ENCODE assay signal across 8 cellular contexts in the genomic region with DNA sequence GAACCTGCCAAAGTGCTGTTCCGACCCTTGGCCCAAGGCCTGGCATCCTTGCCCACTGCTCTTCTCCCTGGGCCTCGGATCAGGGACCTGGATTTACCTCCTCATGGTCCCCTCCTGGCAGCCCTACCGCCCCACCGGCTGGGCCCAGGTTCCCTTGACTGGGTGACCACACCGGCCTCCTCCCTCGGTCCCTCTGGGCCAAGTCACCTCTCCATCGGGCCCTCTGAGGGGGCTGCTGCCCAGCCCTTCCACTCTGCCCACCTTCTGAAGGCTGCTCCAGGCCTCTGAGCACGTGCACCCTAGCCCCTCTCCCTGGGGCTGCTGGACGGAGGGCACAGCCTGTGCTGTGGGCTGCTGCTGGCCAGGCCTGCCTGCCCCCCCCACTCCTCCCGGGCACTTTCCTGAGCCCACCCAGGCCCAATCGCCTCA. TPM values are rescaled to one million over a fixed set of nuclear protein-coding genes. Genes with fewer than 3 reads are reported as not detected.
A peak's percentile ranks its signal among the peaks of the same experiment; 100 is the strongest.
DNase-seq lines count a peak whose midpoint lies in the region; ATAC-seq and TF ChIP-seq lines count a peak whose summit lies in the region.

No MANE protein-coding gene starts in this region.

- peak overlapping the region; percentile 97 for H4K8ac ChIP-seq in trophoblast cell (ENCODE audit: low read depth, low read length)

- no peaks in the 10 kb centered on the region for H3K27me3 ChIP-seq in Panc1 (ENCODE audit: control insufficient read depth, insufficient read depth, low read length)
- H3K27me3 ChIP-seq in trophoblast cell (ENCODE audit: insufficient read depth, low read length) = no peaks in the 10 kb centered on the region

- ATAC-seq in Panc1 (peak; percentile 1; the same call in 1 of the 2 replicates), esophagus mucosa (peak; percentile 6), HG03521 (IDR thresholded peaks at IDR 0.05; ENCODE audit: unreplicated experiment) (no peak)

- intact Hi-C loops in Panc1 (cut with micrococcal nuclease; ENCODE audit: unreplicated experiment) = no loop called here

- H2BK12ac ChIP-seq in trophoblast cell (ENCODE audit: low read length) = no peak overlapping the region

- H3K4me2 ChIP-seq in trophoblast cell (ENCODE audit: low read length) = peak overlapping the region; percentile 77

- H3K4me3 ChIP-seq in GM08714 (ENCODE audit: low read length) (peak overlapping the region; percentile 76; the same call in 1 of the 2 replicates), Panc1 (ENCODE audit: low read depth in 2 of 2, low read length in 2 of 2) (peak overlapping the region; percentile 79 to 80), trophoblast cell (ENCODE audit: low read depth, low read length) (peak overlapping the region; percentile 87)

- peak overlapping the region; percentile 95 for H3K18ac ChIP-seq in trophoblast cell (ENCODE audit: low read length)

- peak overlapping the region; percentile 97 for H3K14ac ChIP-seq in trophoblast cell (ENCODE audit: low read length)

- TF ChIP-seq CTCF in Panc1 (IDR thresholded peaks at IDR 0.05) = no peak

- H2AFZ ChIP-seq in trophoblast cell (ENCODE audit: insufficient read depth, low read length, poor library complexity) = peak overlapping the region; percentile 86

- in situ Hi-C loops in Panc1 (cut with HindIII; ENCODE audit: low pct_unique_long_range_greater_than_20kb, low sequenced_read_pairs) = no loop called here

- H2AK5ac ChIP-seq in trophoblast cell (ENCODE audit: low read length) = peak overlapping the region; percentile 84

- peak overlapping the region; percentile 81 for H3K27ac ChIP-seq in Panc1 (ENCODE audit: low read length)
- no peak overlapping the region for H3K27ac ChIP-seq in trophoblast cell (ENCODE audit: low read depth, low read length)

- H3K9me3 ChIP-seq in Panc1 (ENCODE audit: control insufficient read depth, insufficient read depth, low read depth, low read length) (peaks cover 3% of the 10 kb centered on the region; the same call in 1 of the 2 replicates), trophoblast cell (ENCODE audit: insufficient read depth, low read depth, low read length) (peaks cover 19% of the 10 kb centered on the region)

- TSS peak; percentile 59 for BruUV-seq in Panc1 (replicated peaks; lab: Mats Ljungman, UMichigan)

- H2BK120ac ChIP-seq in trophoblast cell (ENCODE audit: insufficient read depth, low read length, poor library complexity) = no peak overlapping the region

- peak overlapping the region; percentile 83 for H4K91ac ChIP-seq in trophoblast cell (ENCODE audit: low read depth, low read length)

- H4K12ac ChIP-seq in trophoblast cell (ENCODE audit: low read depth, low read length) = peak overlapping the region; percentile 81

- H3K36me3 ChIP-seq in Panc1 (ENCODE audit: control insufficient read depth, insufficient read depth, low read length) = no peaks in the 10 kb centered on the region
- peaks cover 0 to 1% of the 10 kb centered on the region in 2 experiments for H3K36me3 ChIP-seq in trophoblast cell (ENCODE audit: control insufficient read depth in 1 of 2, insufficient read depth in 2 of 2, low read length in 2 of 2)

- no CpG with 5 or more reads among the region's 11 CpGs for WGBS in trophoblast cell (ENCODE audit: extremely low coverage, insufficient coverage, insufficient read length)

- DNase-seq in Panc1 (ENCODE audit: low read depth, low spot score) (no peak), trophoblast cell (no peak), GM19240 (ENCODE audit: insufficient read length, low spot score) (no peak), nucleus accumbens (lab: John Stamatoyannopoulos, UW) (no peak), HuH-7.5 (ENCODE audit: low spot score) (no peak)

- H3K79me1 ChIP-seq in trophoblast cell (ENCODE audit: low read length) = peaks cover 6% of the 10 kb centered on the region

- no peak overlapping the region for H3K23ac ChIP-seq in trophoblast cell (ENCODE audit: low read length)

- H3K4ac ChIP-seq in trophoblast cell (ENCODE audit: low read depth, low read length) = peak overlapping the region; percentile 66

- POLR2A ChIA-PET in Panc1 (lab: Charles Lee) = no interaction called here

- H3K4me1 ChIP-seq in Panc1 (ENCODE audit: control insufficient read depth, insufficient read depth, low read length) = peaks cover 6% of the 10 kb centered on the region; the same call in 1 of the 2 replicates
- H3K4me1 ChIP-seq in trophoblast cell (ENCODE audit: control insufficient read depth in 1 of 2, insufficient read depth in 2 of 2, low read length in 2 of 2) = peaks cover 7 to 14% of the 10 kb centered on the region in 2 experiments

- peak overlapping the region; percentile 86 for H3K9ac ChIP-seq in trophoblast cell (ENCODE audit: low read length)

- H3K79me2 ChIP-seq in trophoblast cell (ENCODE audit: control insufficient read depth, insufficient read depth, low read length, poor library complexity) = peaks cover 8% of the 10 kb centered on the region

- no peak overlapping the region for H2BK5ac ChIP-seq in trophoblast cell (ENCODE audit: low read depth, low read length, poor library complexity)

- CTCF ChIA-PET in Panc1 (lab: Charles Lee) = no interaction called here

RNA-seq across cellular contexts. Expression of a gene that starts 9.3 kb away (rescaled TPM):
- total RNA-seq in Panc1 (2021; ENCODE audit: unreplicated experiment) (0.46 TPM), esophagus mucosa (2.3 TPM)
- 10.4 TPM for polyA plus RNA-seq in Panc1 (2012; ENCODE audit: insufficient read length)
- 0.65 and 0.66 TPM in 2 replicates for polyA plus RNA-seq in trophoblast cell (2013)

RNA-seq across cellular contexts. Expression of a gene that starts 55.6 kb away (rescaled TPM):
- total RNA-seq in Panc1 (2021; ENCODE audit: unreplicated experiment) (17.0 TPM), esophagus mucosa (12.7 TPM)
- polyA plus RNA-seq in Panc1 (2012; ENCODE audit: insufficient read length) = 23.0 TPM
- 5.7 and 6.2 TPM in 2 replicates for polyA plus RNA-seq in trophoblast cell (2013)
